ENCODE assay signal across 23 cellular contexts in the genomic region with DNA sequence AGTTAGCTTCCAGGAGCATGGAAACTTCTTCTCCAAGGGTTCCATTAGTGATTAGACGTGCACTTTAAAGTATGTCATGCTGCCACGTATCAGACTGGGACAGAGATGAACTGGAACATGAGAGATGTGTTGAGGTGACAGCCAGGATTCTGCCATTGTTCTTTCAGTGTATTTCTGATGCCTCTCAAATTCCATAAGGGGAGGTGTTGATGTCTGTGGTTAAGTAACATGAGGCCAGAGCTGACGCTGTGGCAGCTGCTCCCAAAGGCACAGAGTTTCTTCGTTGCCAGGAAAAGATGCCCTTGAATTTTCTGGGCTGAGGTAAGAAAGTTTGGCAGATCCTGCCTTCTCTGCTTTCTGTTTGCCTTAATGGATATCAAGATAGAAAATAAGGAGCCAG. TPM values are rescaled to one million over a fixed set of nuclear protein-coding genes. Genes with fewer than 3 reads are reported as not detected.
DNase-seq lines count a peak whose midpoint lies in the region; ATAC-seq, FAIRE-seq and TF ChIP-seq lines count a peak whose summit lies in the region.
"Had no signal": no experiment of that assay in that cellular context is flagged by ENCODE, and none has a peak within 500 bp of the region (broad histone marks: within the 10 kb centered on the region; RNA-seq: fewer than 3 reads in every experiment).

No MANE protein-coding gene starts in this region.

- H4K20me1 ChIP-seq in neural progenitor cell (ENCODE audit: low read depth), result no peaks in the 10 kb centered on the region

- no peaks in the 10 kb centered on the region for H3K4me1 Mint-ChIP-seq in neural progenitor cell

- no peaks in the 10 kb centered on the region for H3K36me3 ChIP-seq in neural progenitor cell
- no peaks in the 10 kb centered on the region for H3K36me3 ChIP-seq in sigmoid colon
- H3K36me3 ChIP-seq: ascending aorta, suprapubic skin had no signal

- TF ChIP-seq POLR2A in sigmoid colon (IDR thresholded peaks at IDR 0.05), result no peak

- no peak overlapping the region for H3K9ac ChIP-seq in neural progenitor cell

- TF ChIP-seq EP300 in sigmoid colon (IDR thresholded peaks at IDR 0.05), result no peak

- H3K4me3 Mint-ChIP-seq in neural progenitor cell, result no peak overlapping the region
- H3K4me3 Mint-ChIP-seq: CD4-positive, alpha-beta T cell; nephron had no signal

- TF ChIP-seq CTCF in neural progenitor cell (IDR thresholded peaks at IDR 0.05), result no peak
- no peak for TF ChIP-seq CTCF in sigmoid colon (IDR thresholded peaks at IDR 0.05)
- no peak for TF ChIP-seq CTCF in D721Med (IDR thresholded peaks at IDR 0.05; ENCODE audit: insufficient read depth, missing control alignments)

- ATAC-seq in activated CD4-positive, CD25-positive, alpha-beta regulatory T cell treated with anti-CD3 and anti-CD28 coated beads, Interleukin-2, amount 50 U/mL, for 24 hours, result no peak
- ATAC-seq: K562 had no signal

- no peaks in the 10 kb centered on the region for H3K36me3 Mint-ChIP-seq in neural progenitor cell

- intact Hi-C loops in sigmoid colon (cut with DNase I), result no loop called here

- H2AFZ ChIP-seq in neural progenitor cell (replicated peaks), result no peak overlapping the region
- H2AFZ ChIP-seq: PC-9 had no signal

- DNase-seq in LHCN-M2 (ENCODE audit: low read depth) (peak; percentile 77), NCI-H2171 treated with DMSO at 0.1 percent for 48 hours (lab: John Stamatoyannopoulos, UW) (peak; percentile 94), fibroblast of gingiva (ENCODE audit: low read depth) (peak; percentile 3), neural progenitor cell (ENCODE audit: low spot score) (no peak), sigmoid colon (no peak), D721Med (ENCODE audit: insufficient read length, low spot score) (no peak), HUDEP-2 (lab: John Stamatoyannopoulos, UW; ENCODE audit: unreplicated experiment in 76 of 76) (no peak)
- DNase-seq: activated CD4-positive, CD25-positive, alpha-beta regulatory T cell; activated naive CD4-positive, alpha-beta T cell treated with anti-CD3 and anti-CD28 coated beads, Interleukin-2, amount 50 U/mL, for 16 hours; activated T-cell treated with anti-CD3 and anti-CD28 coated beads, Interleukin-2, amount 50 U/mL, for 48 hours; CD4-positive, alpha-beta T cell; cortex of kidney; NCI-H1048; NCI-H1930; NCI-H774; PC-9 had no signal

- no peaks in the 10 kb centered on the region for H3K27me3 ChIP-seq in neural progenitor cell
- H3K27me3 ChIP-seq in sigmoid colon, result peaks cover 0 to 4% (median 0%) of the 10 kb centered on the region in 3 donors
- H3K27me3 ChIP-seq: ascending aorta had no signal

- H3K9me3 Mint-ChIP-seq in neural progenitor cell, result no peaks in the 10 kb centered on the region
- H3K9me3 Mint-ChIP-seq: CD4-positive, alpha-beta T cell; nephron had no signal

- H3K27me3 Mint-ChIP-seq in neural progenitor cell (ENCODE audit: insufficient read depth, low read depth), result peaks cover 8% of the 10 kb centered on the region
- H3K27me3 Mint-ChIP-seq: CD4-positive, alpha-beta T cell had no signal

- no peak overlapping the region for H3K4me3 ChIP-seq in neural progenitor cell
- no peak overlapping the region for H3K4me3 ChIP-seq in sigmoid colon
- H3K4me3 ChIP-seq: ascending aorta, K562, PC-9, SK-N-MC, suprapubic skin had no signal

- H3K4me1 ChIP-seq in neural progenitor cell, result no peaks in the 10 kb centered on the region
- no peaks in the 10 kb centered on the region for H3K4me1 ChIP-seq in sigmoid colon
- H3K4me1 ChIP-seq: ascending aorta, suprapubic skin had no signal

- no peak overlapping the region for H3K4me2 ChIP-seq in neural progenitor cell
- H3K4me2 ChIP-seq: PC-9 had no signal

- no peaks in the 10 kb centered on the region for H3K79me2 ChIP-seq in neural progenitor cell (ENCODE audit: low read depth)

- no peaks in the 10 kb centered on the region for H3F3A ChIP-seq in neural progenitor cell (ENCODE audit: low read depth)

- no peaks in the 10 kb centered on the region for H3K9me3 ChIP-seq in neural progenitor cell (ENCODE audit: low read depth)
- no peaks in the 10 kb centered on the region for H3K9me3 ChIP-seq in sigmoid colon
- H3K9me3 ChIP-seq: ascending aorta, suprapubic skin had no signal

- WGBS in sigmoid colon, 2 donors, result 88% methylated on average over 4 of the region's 4 CpGs

- no peak for FAIRE-seq in D721Med (lab: Jason Lieb, UNC)
- FAIRE-seq: GM18507, K562 had no signal

- peak overlapping the region; percentile 14 for H3K27ac Mint-ChIP-seq in neural progenitor cell
- H3K27ac Mint-ChIP-seq: CD4-positive, alpha-beta T cell; nephron had no signal

- no peak overlapping the region for H3K27ac ChIP-seq in neural progenitor cell
- H3K27ac ChIP-seq in sigmoid colon, result no peak overlapping the region
- H3K27ac ChIP-seq: ascending aorta, PC-9, SK-N-MC, suprapubic skin had no signal

RNA-seq across cellular contexts. Expression of a gene that starts 24.5 kb away (rescaled TPM):
- total RNA-seq in LHCN-M2 (2014; rRNA removed) (0.90 and 2.0 TPM in 2 replicates), neural progenitor cell (ENCODE audit: low replicate concordance) (0.95 and 1.2 TPM in 2 replicates), sigmoid colon (1 to 10 TPM; 1.4 to 5.7 (median 3.6) TPM)
- 0.28 TPM for polyA plus RNA-seq in LHCN-M2 (2012)
- polyA plus RNA-seq in sigmoid colon, result 1 to 10 TPM; 1.2 to 4.2 (median 1.8) TPM
- total RNA-seq: K562, PC-9, suprapubic skin had no signal

Comparison
In these comparisons a context has a peak if more than half of its experiments do, and no peak if none do; other contexts are left out.
1. DNase-seq: peak in LHCN-M2 (single experiment), NCI-H2171 treated with DMSO at 0.1 percent for 48 hours (single experiment) and fibroblast of gingiva (single experiment); none in neural progenitor cell (single experiment), sigmoid colon (single experiment), D721Med (single experiment) and HUDEP-2 (0 of 76).